ENCODE assay signal across 8 cellular contexts in the genomic region with DNA sequence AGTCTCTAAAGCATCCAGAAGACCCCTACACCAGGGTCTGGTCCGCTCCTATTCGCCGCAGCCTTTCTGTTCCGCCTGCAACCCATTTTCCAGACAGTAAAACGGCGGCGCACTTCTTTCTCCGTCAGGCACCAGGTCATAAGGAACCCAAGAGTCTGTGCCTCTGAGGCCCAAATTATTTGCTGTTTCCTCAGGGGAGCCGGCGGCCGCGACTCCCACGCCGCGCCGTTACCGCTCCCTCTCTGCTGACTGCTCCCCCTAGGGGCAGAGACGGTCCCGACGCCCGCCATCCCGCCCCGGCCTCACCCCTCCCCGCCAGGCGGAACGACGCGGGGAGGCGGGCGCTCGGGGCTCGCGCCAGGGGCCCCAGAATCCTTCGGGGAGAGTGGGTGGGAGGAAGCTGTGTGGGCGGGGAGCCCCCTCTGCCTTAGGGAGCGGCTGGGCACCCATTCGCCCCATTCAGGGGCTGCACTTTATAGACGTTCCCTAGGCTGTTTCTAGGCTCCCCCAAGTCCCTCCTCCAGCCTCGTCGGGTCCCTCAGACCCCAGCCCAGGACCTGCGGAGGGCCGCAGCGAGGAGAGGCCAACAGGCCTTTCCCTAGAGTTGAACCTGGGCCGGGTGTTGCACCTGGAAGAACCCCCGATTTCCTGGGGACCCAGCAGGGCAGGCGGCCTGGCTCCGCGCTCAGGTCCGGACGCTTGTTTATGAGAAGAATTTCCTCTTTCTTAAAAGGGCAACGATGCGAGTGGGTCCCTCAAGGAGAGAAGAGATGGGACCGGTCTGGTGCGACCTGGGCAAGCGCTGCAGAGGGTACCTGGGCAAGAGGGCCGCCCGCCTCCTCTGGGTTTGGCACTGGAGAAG.
DNase-seq lines count a peak whose midpoint lies in the region; ATAC-seq and TF ChIP-seq lines count a peak whose summit lies in the region.

No MANE protein-coding gene starts in this region.

- no peaks in the 10 kb centered on the region for H3K27me3 Mint-ChIP-seq in central memory CD8-positive, alpha-beta T cell

- peaks cover 34% of the 10 kb centered on the region for H3K36me3 Mint-ChIP-seq in central memory CD8-positive, alpha-beta T cell (ENCODE audit: insufficient read depth)

- ATAC-seq in GM19025 (IDR thresholded peaks at IDR 0.05; ENCODE audit: low read depth, unreplicated experiment): peak; percentile 47
- peak; percentile 48 for ATAC-seq in HG03342 (IDR thresholded peaks at IDR 0.05; ENCODE audit: unreplicated experiment)
- ATAC-seq in central memory CD8-positive, alpha-beta T cell (replicated peaks; ENCODE audit: extremely low read depth, poor library complexity, severe bottlenecking): peak; percentile 63

- H3K4me3 Mint-ChIP-seq in central memory CD8-positive, alpha-beta T cell: peak overlapping the region; percentile 92

- H3K27ac Mint-ChIP-seq in central memory CD8-positive, alpha-beta T cell (ENCODE audit: low read depth): peak overlapping the region; percentile 94

- peak; percentile 98 for DNase-seq in AG10803 (ENCODE audit: low read depth)
- DNase-seq in NCI-H345 (lab: John Stamatoyannopoulos, UW): peak; percentile 92
- peak; percentile 89 for DNase-seq in activated CD4-positive, CD25-positive, alpha-beta regulatory T cell treated with anti-CD3 and anti-CD28 coated beads, Interleukin-2, amount 50 U/mL, for 16 hours (ENCODE audit: low read depth, low spot score)
- peak; percentile 81 to 92 for DNase-seq in central memory CD8-positive, alpha-beta T cell (ENCODE audit: low spot score in 2 of 2)
- peak; percentile 94 for DNase-seq in islet precursor cell
- peak; percentile 87 to 91 (median 88) for DNase-seq in stimulated activated CD4-positive, alpha-beta T cell treated with anti-CD3 and anti-CD28 coated beads, Interleukin-12 subunit alpha, Interleukin-12 subunit beta, amount 100 ng/mL, for 48 hours (ENCODE audit: low read depth in 2 of 3, low spot score in 1 of 3)

- H3K9me3 Mint-ChIP-seq in central memory CD8-positive, alpha-beta T cell: no peaks in the 10 kb centered on the region

- peaks cover 52% of the 10 kb centered on the region for H3K4me1 Mint-ChIP-seq in central memory CD8-positive, alpha-beta T cell

- H3K4me3 ChIP-seq in AG10803 (ENCODE audit: low read length): peak overlapping the region; percentile 89

- peak; percentile 61 for TF ChIP-seq CTCF in AG10803 (conservative IDR thresholded peaks at IDR 0.05; ENCODE audit: low read length)

Comparison
In these comparisons a context has a peak if more than half of its experiments do, and no peak if none do; other contexts are left out.
1. Peak in every context shown above with its lines: DNase-seq, ATAC-seq and H3K4me3 ChIP-seq.